Comparison of ENCODE assay signal across 14 cellular contexts in the genomic region with DNA sequence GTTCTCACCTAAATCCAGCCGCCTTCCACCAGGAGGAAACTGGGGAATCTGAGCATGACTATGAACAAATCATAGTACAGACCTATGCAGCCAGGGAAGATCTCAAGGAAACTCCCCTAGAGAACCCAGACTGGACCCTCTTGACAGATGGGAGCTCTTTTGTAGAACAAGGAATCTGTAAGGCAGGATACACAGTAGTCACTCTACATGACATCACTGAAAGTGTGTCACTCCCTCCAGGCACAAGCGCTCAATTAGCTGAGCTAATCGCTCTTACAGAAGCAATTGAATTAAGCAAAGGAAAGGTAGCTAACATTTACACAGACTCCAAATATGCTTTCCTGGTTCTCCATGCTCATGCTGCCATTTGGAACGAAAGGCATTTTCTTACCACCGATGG. TPM values are rescaled to one million over a fixed set of nuclear protein-coding genes. Genes with fewer than 3 reads are reported as not detected.
"Had no signal": no experiment of that assay in that cellular context is flagged by ENCODE, and none has a peak within 500 bp of the region (broad histone marks: within the 10 kb centered on the region; RNA-seq: fewer than 3 reads in every experiment).

No MANE protein-coding gene starts in this region.

- H3K27ac ChIP-seq: cardiac muscle cell, left lung, parathyroid adenoma had no signal

- H2AFZ ChIP-seq: parathyroid adenoma had no signal

- H3K4me3 Mint-ChIP-seq: activated CD8-positive, alpha-beta memory T cell treated with anti-CD3 and anti-CD28 coated beads, Interleukin-2, amount 10 ng/mL, durations not matched to agents 7 days and 5 days; activated T-cell treated with anti-CD3 and anti-CD28 coated beads, Interleukin-2, amount 50 U/mL, for 4 hours; naive B cell; stimulated activated effector memory CD8-positive, alpha-beta T cell treated with anti-CD3 and anti-CD28 coated beads, Interleukin-12 subunit alpha, Interleukin-12 subunit beta, amount 100 ng/mL, for 72 hours had no signal

- H3K27me3 ChIP-seq: cardiac muscle cell, left lung had no signal

- H3K27me3 Mint-ChIP-seq: activated CD8-positive, alpha-beta memory T cell treated with anti-CD3 and anti-CD28 coated beads, Interleukin-2, amount 10 ng/mL, durations not matched to agents 7 days and 5 days; naive B cell had no signal

- H3K36me3 ChIP-seq: cardiac muscle cell, left lung had no signal

- H3K4me3 ChIP-seq: cardiac muscle cell, left lung had no signal

- H3K27ac Mint-ChIP-seq: activated CD8-positive, alpha-beta memory T cell treated with anti-CD3 and anti-CD28 coated beads, Interleukin-2, amount 10 ng/mL, durations not matched to agents 7 days and 5 days; naive B cell; stimulated activated effector memory CD8-positive, alpha-beta T cell treated with anti-CD3 and anti-CD28 coated beads, Interleukin-12 subunit alpha, Interleukin-12 subunit beta, amount 100 ng/mL, for 72 hours had no signal

- H3K9ac ChIP-seq: parathyroid adenoma had no signal

- DNase-seq: activated CD4-positive, alpha-beta T cell treated with anti-CD3 and anti-CD28 coated beads, Interleukin-2, amount 50 U/mL, for 4 hours; activated CD8-positive, alpha-beta memory T cell treated with anti-CD3 and anti-CD28 coated beads, Interleukin-2, amount 10 ng/mL, durations not matched to agents 7 days and 5 days; activated gamma-delta T cell; activated T-cell treated with anti-CD3 and anti-CD28 coated beads, Interleukin-2, amount 50 U/mL, for 4 hours; hypothalamus; kidney; left lung; mammary epithelial cell; naive B cell; SW 1271 had no signal

- H3K9me3 ChIP-seq: left lung had no signal

RNA-seq across cellular contexts. Expression of a gene that starts 36.8 kb away (rescaled TPM):
- total RNA-seq: activated CD8-positive, alpha-beta memory T cell treated with anti-CD3 and anti-CD28 coated beads, Interleukin-2, amount 10 ng/mL, durations not matched to agents 7 days and 5 days; mammary epithelial cell; renal cortical epithelial cell had no signal
- polyA plus RNA-seq: mammary epithelial cell had no signal
